ENCODE assay signal across 8 cellular contexts in the genomic region with DNA sequence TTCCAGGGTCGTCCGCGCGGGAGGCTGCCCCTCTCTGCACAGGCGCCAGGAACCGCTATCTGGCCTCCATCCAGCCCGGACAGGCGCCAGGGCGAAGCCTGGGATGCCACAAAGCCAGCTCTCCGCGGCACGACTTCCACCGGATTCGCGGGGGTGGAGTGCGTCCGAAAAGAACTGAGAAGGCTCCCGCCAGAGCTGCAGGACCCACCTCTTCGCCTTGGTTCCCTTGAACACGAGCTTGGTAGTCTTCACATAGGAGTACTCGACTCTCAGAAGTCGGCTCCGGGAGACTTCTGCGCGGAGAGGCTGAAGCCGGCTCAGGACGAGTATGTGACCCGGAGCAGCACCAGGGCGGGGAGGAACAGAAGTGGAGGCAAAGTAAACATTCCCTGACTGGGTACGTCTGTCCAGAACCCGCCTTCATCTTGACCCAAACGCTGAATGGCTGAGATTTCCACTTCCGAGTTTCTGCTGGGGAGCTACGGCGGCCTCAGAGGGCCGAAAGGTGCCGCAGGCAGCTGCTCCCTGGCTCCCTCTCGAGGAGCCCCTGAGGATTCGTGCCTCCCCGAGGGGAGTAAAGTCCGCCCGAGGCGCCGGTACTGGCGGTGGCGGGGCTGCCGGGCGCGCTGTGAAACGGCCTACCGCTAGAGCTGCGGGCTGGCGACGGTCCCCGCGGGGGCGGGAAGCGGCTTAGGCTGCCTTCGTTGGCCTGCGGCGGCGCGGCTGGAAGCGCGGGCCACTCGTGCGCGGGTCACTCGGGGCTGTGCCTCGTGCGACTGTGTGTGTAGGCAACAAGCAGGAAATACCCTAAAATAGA.
DNase-seq lines count a peak whose midpoint lies in the region; ATAC-seq and TF ChIP-seq lines count a peak whose summit lies in the region.
"Not testable (repeated sequence)": the region's sequence is repeated elsewhere in the genome, so short reads cannot be mapped to it uniquely, and the experiment has no call there.

No MANE protein-coding gene starts in this region.

- DNase-seq in Calu3 (peak; percentile 88), WERI-Rb-1 (peak; percentile 91), astrocyte of the cerebellum (ENCODE audit: low read depth) (peak; percentile 65), head of caudate nucleus (peak; percentile 54 to 95 (median 86))
- peak; percentile 54 for DNase-seq in stimulated activated CD8-positive, alpha-beta memory T cell treated with anti-CD3 and anti-CD28 coated beads, Interleukin-7, amount 100 ng/mL, for 24 hours (ENCODE audit: low read depth)

- not testable (repeated sequence) for H3K27ac ChIP-seq in WERI-Rb-1, neutrophil

- not testable (repeated sequence) for BruUV-seq in Calu3 (replicated peaks; lab: Mats Ljungman, UMichigan)

- H3K27me3 ChIP-seq in WERI-Rb-1 (ENCODE audit: insufficient read depth, low read depth, severe bottlenecking), result not testable (repeated sequence)
- peaks cover 22% of the 10 kb centered on the region for H3K27me3 ChIP-seq in neutrophil

- not testable (repeated sequence) for H3K4me1 ChIP-seq in neutrophil (ENCODE audit: control insufficient read depth in 1 of 2, insufficient read depth in 1 of 2, low read depth in 1 of 2, low read length in 1 of 2)

- H3K4me3 ChIP-seq in WERI-Rb-1 (ENCODE audit: low read depth, low read length), result peak overlapping the region; percentile 86
- H3K4me3 ChIP-seq in astrocyte of the cerebellum (ENCODE audit: low read depth, low read length), result peak overlapping the region; percentile 67
- H3K4me3 ChIP-seq in neutrophil (ENCODE audit: low read depth in 1 of 2, low read length in 1 of 2), result peak overlapping the region; percentile 57

- TF ChIP-seq CTCF in Calu3 (IDR thresholded peaks at IDR 0.05; ENCODE audit: unreplicated experiment) (peak; percentile 81), WERI-Rb-1 (IDR thresholded peaks at IDR 0.05; ENCODE audit: low read depth, low read length) (peak; percentile 81), astrocyte of the cerebellum (IDR thresholded peaks at IDR 0.05; ENCODE audit: low read depth, low read length, missing control alignments) (peak; percentile 76)
- TF ChIP-seq CTCF in neutrophil (IDR thresholded peaks at IDR 0.05), result not testable (repeated sequence)

- not testable (repeated sequence) for H3K9me3 Mint-ChIP-seq in Calu3 (ENCODE audit: low read depth, unreplicated experiment)

- ATAC-seq in GM21360 (IDR thresholded peaks at IDR 0.05; ENCODE audit: unreplicated experiment) (peak; percentile 98), HG03439 (IDR thresholded peaks at IDR 0.05; ENCODE audit: unreplicated experiment) (peak; percentile 100)

- not testable (repeated sequence) for H3K4me1 Mint-ChIP-seq in Calu3 (ENCODE audit: low read depth, unreplicated experiment)

- H3K4me3 Mint-ChIP-seq in Calu3 (ENCODE audit: low read depth, unreplicated experiment), result peak overlapping the region; percentile 70

- not testable (repeated sequence) for H3K27me3 Mint-ChIP-seq in Calu3 (ENCODE audit: unreplicated experiment)

- in situ Hi-C loops in astrocyte of the cerebellum (cut with HindIII; ENCODE audit: low sequenced_read_pairs), result not testable (repeated sequence)

- intact Hi-C loops in Calu3 (cut with micrococcal nuclease; ENCODE audit: unreplicated experiment); head of caudate nucleus (cut with DNase I): not testable (repeated sequence)

- not testable (repeated sequence) for H3K36me3 ChIP-seq in WERI-Rb-1, neutrophil

- H3K27ac Mint-ChIP-seq in Calu3 (ENCODE audit: unreplicated experiment), result peak overlapping the region; percentile 10

- H3K9me3 ChIP-seq in WERI-Rb-1 (ENCODE audit: severe bottlenecking); neutrophil: not testable (repeated sequence)

- CTCF ChIA-PET in Calu3 (lab: Charles Lee), result interaction anchor here (0.6 kb wide), 1 partner anchor 22 kb away, joined by 4 read pairs; no protein-coding TSS in a partner anchor

- H3K36me3 Mint-ChIP-seq in Calu3 (ENCODE audit: insufficient read depth, unreplicated experiment), result peaks cover 18% of the 10 kb centered on the region
